Comparison of ENCODE assay signal across 12 cellular contexts in the genomic region with DNA sequence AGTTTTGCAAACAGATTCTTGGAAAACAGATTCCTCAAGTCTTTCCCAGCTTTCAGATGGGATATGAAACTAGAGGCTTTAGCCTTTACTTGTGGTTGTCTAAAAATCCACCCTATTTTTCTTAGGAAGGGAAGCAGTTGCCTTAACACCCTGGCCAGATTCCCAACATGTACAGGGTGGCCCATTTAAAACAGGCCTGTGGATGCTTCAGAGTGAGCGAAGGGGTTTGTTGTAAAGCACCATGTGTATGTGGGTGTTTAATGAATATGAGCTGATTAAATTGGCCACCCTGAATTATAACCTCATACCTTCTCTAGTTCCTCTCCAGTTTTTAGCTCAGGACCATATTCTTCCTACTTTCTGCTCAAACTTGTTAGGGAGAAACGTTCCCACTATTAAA.
DNase-seq lines count a peak whose midpoint lies in the region; ATAC-seq and TF ChIP-seq lines count a peak whose summit lies in the region.
"Had no signal": no experiment of that assay in that cellular context is flagged by ENCODE, and none has a peak within 500 bp of the region (broad histone marks: within the 10 kb centered on the region; RNA-seq: fewer than 3 reads in every experiment).

No MANE protein-coding gene starts in this region.

- H3K4me1 ChIP-seq in OCI-LY1 (ENCODE audit: insufficient read depth, low read length, severe bottlenecking) (peaks cover 66% of the 10 kb centered on the region), mucosa of rectum (ENCODE audit: control insufficient read depth in 2 of 2, insufficient read depth in 2 of 2, low read length in 2 of 2) (peaks cover 17 to 24% of the 10 kb centered on the region in 2 donors)

- H3K27ac Mint-ChIP-seq in T-helper 2 cell treated with Interferon-gamma antibody and Interleukin-4, amounts not matched to agents 5 μg/mL and 100 μg/mL, for 36 hours, result no peak overlapping the region

- H3K4me1 Mint-ChIP-seq in T-helper 2 cell treated with Interferon-gamma antibody and Interleukin-4, amounts not matched to agents 5 μg/mL and 100 μg/mL, for 36 hours (ENCODE audit: low read depth), result peaks cover 15% of the 10 kb centered on the region

- DNase-seq in dorsolateral prefrontal cortex (no peak), substantia nigra (lab: John Stamatoyannopoulos, UW) (no peak), KBM-7 (no peak)
- DNase-seq in T-helper 2 cell treated with Interferon-gamma antibody and Interleukin-4, amounts not matched to agents 5 μg/mL and 100 μg/mL, for 36 hours (ENCODE audit: low spot score), result no peak
- DNase-seq in stimulated activated CD4-positive, alpha-beta T cell treated with anti-CD3 and anti-CD28 coated beads, Interleukin-2, amount 100 ng/mL, for 48 hours, result no peak
- DNase-seq: activated CD8-positive, alpha-beta memory T cell treated with anti-CD3 and anti-CD28 coated beads, Interleukin-2, amount 50 U/mL, for 48 hours; cerebellar nuclear complex; NCI-H774 had no signal

- H3K4me3 ChIP-seq in OCI-LY1 (ENCODE audit: low read depth, low read length, poor library complexity, severe bottlenecking) (peak overlapping the region; percentile 9), dorsolateral prefrontal cortex (peak overlapping the region in 3 of 59 donors; percentile 20 to 27 (median 26)), mucosa of rectum (ENCODE audit: low read length in 2 of 2) (no peak overlapping the region)
- H3K4me3 ChIP-seq: MG63 had no signal

- no peak for TF ChIP-seq CTCF in OCI-LY1 (IDR thresholded peaks at IDR 0.05; ENCODE audit: low read length)
- no peak for TF ChIP-seq CTCF in dorsolateral prefrontal cortex (IDR thresholded peaks at IDR 0.05 in 54 of 56, conservative IDR thresholded peaks at IDR 0.05 in 2 of 56; ENCODE audit: low read depth in 1 of 56, partially characterized antibody in 56 of 56)

- no peak overlapping the region for H3K4me3 Mint-ChIP-seq in T-helper 2 cell treated with Interferon-gamma antibody and Interleukin-4, amounts not matched to agents 5 μg/mL and 100 μg/mL, for 36 hours

- H3K9me3 ChIP-seq in OCI-LY1 (ENCODE audit: low read length) (peaks cover 3% of the 10 kb centered on the region; the same call in 1 of the 2 replicates), mucosa of rectum (ENCODE audit: control insufficient read depth in 2 of 2, low read length in 2 of 2) (no peaks in the 10 kb centered on the region)
- H3K9me3 ChIP-seq: MG63 had no signal

- no peaks in the 10 kb centered on the region for H3K27me3 Mint-ChIP-seq in T-helper 2 cell treated with Interferon-gamma antibody and Interleukin-4, amounts not matched to agents 5 μg/mL and 100 μg/mL, for 36 hours (ENCODE audit: low read depth)

- no peak for ATAC-seq in GM18511 (IDR thresholded peaks at IDR 0.05; ENCODE audit: unreplicated experiment)

- H3K9me2 ChIP-seq in OCI-LY1 (ENCODE audit: low read depth, low read length), result no peaks in the 10 kb centered on the region

- peak overlapping the region; percentile 46 for H3K27ac ChIP-seq in OCI-LY1 (ENCODE audit: low read depth, low read length, poor library complexity, severe bottlenecking)
- peak overlapping the region in 53 of 59 donors; percentile 3 to 85 (median 64) for H3K27ac ChIP-seq in dorsolateral prefrontal cortex
- H3K27ac ChIP-seq in mucosa of rectum (ENCODE audit: low read depth in 2 of 2, low read length in 2 of 2), result peak overlapping the region; percentile 75 to 77
- peak overlapping the region; percentile 63 for H3K27ac ChIP-seq in substantia nigra (ENCODE audit: low read depth, low read length, poor library complexity, severe bottlenecking)

- no peaks in the 10 kb centered on the region for H3K9me3 Mint-ChIP-seq in T-helper 2 cell treated with Interferon-gamma antibody and Interleukin-4, amounts not matched to agents 5 μg/mL and 100 μg/mL, for 36 hours

- H3K27me3 ChIP-seq in OCI-LY1 (ENCODE audit: insufficient read depth, low read length), result no peaks in the 10 kb centered on the region
- no peaks in the 10 kb centered on the region for H3K27me3 ChIP-seq in dorsolateral prefrontal cortex
- H3K27me3 ChIP-seq in mucosa of rectum (ENCODE audit: control insufficient read depth in 2 of 2, insufficient read depth in 2 of 2, low read length in 2 of 2), result no peaks in the 10 kb centered on the region
- H3K27me3 ChIP-seq: MG63 had no signal

- H3K9ac ChIP-seq in OCI-LY1 (ENCODE audit: low read length), result peak overlapping the region; percentile 44
- peak overlapping the region in 1 of 2 donors; percentile 52 for H3K9ac ChIP-seq in mucosa of rectum (ENCODE audit: low read depth in 1 of 2, low read length in 2 of 2)

- H4K20me1 ChIP-seq in OCI-LY1 (ENCODE audit: insufficient read depth, low read length), result no peaks in the 10 kb centered on the region

- intact Hi-C loops in dorsolateral prefrontal cortex (cut with DNase I), result loop anchor here in 1 of 2 donors (10.0 kb wide), 1 partner anchor 132 kb away; no protein-coding TSS in a partner anchor

- H3F3A ChIP-seq in OCI-LY1 (ENCODE audit: insufficient read depth, low read length), result no peaks in the 10 kb centered on the region

- peak overlapping the region; percentile 58 for H3K4me2 ChIP-seq in OCI-LY1 (ENCODE audit: low read length)

- peak overlapping the region; percentile 84; the same call in 1 of the 2 replicates for H2AFZ ChIP-seq in OCI-LY1 (ENCODE audit: low read length)

- no peaks in the 10 kb centered on the region for H3K79me2 ChIP-seq in OCI-LY1 (ENCODE audit: insufficient read depth, low read length)

- H3K36me3 ChIP-seq in OCI-LY1 (ENCODE audit: insufficient read depth, low read length), result no peaks in the 10 kb centered on the region
- H3K36me3 ChIP-seq in mucosa of rectum (ENCODE audit: control insufficient read depth in 2 of 2, insufficient read depth in 2 of 2, low read length in 2 of 2), result no peaks in the 10 kb centered on the region
- H3K36me3 ChIP-seq: MG63 had no signal

- in situ Hi-C loops in KBM-7 (cut with MboI; ENCODE audit: low pct_unique_long_range_greater_than_20kb, low sequenced_read_pairs), result no loop called here

- no peaks in the 10 kb centered on the region for H3K36me3 Mint-ChIP-seq in T-helper 2 cell treated with Interferon-gamma antibody and Interleukin-4, amounts not matched to agents 5 μg/mL and 100 μg/mL, for 36 hours (ENCODE audit: low read depth)
